ENCODE assay signal across 21 cellular contexts in the genomic region with DNA sequence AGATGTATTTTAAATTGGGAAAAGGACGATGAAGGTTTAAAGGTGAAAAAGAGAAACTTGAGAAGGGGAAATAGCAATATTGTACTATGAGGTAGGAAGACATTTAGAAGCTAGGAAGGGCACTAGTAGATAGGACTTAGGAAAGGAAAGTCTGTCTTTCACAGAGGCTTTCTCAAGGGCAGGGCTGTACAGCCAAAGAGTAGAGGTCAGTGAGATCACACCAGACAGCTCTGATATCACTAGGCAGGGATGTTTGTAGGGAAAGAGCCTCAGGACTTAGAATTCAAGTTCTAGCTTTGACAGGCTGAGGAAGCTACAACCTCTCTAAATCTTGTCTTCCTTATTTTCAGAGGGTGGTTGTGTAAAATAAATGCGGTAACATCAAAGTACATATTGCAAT.
"Had no signal": no experiment of that assay in that cellular context is flagged by ENCODE, and none has a peak within 500 bp of the region (broad histone marks: within the 10 kb centered on the region; RNA-seq: fewer than 3 reads in every experiment).

No MANE protein-coding gene starts in this region.

- DNase-seq: activated CD4-positive, alpha-beta memory T cell treated with anti-CD3 and anti-CD28 coated beads for 36 hours; activated CD4-positive, alpha-beta T cell treated with anti-CD3 and anti-CD28 coated beads, Interleukin-2, amount 10 ng/mL, durations not matched to agents 7 days and 5 days; activated CD4-positive, CD25-positive, alpha-beta regulatory T cell; activated CD8-positive, alpha-beta memory T cell treated with anti-CD3 and anti-CD28 coated beads for 24 hours; activated gamma-delta T cell treated with Interleukin-2 at 50 U/mL for 16 hours; activated naive CD4-positive, alpha-beta T cell treated with anti-CD3 and anti-CD28 coated beads, Interleukin-2, amount 10 ng/mL, durations not matched to agents 7 days and 5 days; activated naive CD8-positive, alpha-beta T cell treated with anti-CD3 and anti-CD28 coated beads for 36 hours; activated T-cell treated with anti-CD3 and anti-CD28 coated beads, Interleukin-2, amount 50 U/mL, for 48 hours; central memory CD4-positive, alpha-beta T cell; Kasumi-1; NCI-H1105 treated with DMSO at 0.1 percent for 48 hours; NCI-H1436 treated with DMSO at 0.1 percent for 48 hours; NCI-H187; NCI-H2081; NCI-H446; NCI-H524; Peyer's patch; SHP77 treated with DMSO at 0.1 percent for 48 hours; T-helper 2 cell; T1000 had no signal

- H3K4me3 ChIP-seq: Peyer's patch had no signal

- H3K27ac ChIP-seq: Peyer's patch, RWPE1 had no signal

- H3K4me1 ChIP-seq: Peyer's patch had no signal

- H3K36me3 ChIP-seq: Peyer's patch had no signal

- H3K27me3 ChIP-seq: Peyer's patch had no signal

- H3K9me3 ChIP-seq: Peyer's patch had no signal
